In the genomic region with DNA sequence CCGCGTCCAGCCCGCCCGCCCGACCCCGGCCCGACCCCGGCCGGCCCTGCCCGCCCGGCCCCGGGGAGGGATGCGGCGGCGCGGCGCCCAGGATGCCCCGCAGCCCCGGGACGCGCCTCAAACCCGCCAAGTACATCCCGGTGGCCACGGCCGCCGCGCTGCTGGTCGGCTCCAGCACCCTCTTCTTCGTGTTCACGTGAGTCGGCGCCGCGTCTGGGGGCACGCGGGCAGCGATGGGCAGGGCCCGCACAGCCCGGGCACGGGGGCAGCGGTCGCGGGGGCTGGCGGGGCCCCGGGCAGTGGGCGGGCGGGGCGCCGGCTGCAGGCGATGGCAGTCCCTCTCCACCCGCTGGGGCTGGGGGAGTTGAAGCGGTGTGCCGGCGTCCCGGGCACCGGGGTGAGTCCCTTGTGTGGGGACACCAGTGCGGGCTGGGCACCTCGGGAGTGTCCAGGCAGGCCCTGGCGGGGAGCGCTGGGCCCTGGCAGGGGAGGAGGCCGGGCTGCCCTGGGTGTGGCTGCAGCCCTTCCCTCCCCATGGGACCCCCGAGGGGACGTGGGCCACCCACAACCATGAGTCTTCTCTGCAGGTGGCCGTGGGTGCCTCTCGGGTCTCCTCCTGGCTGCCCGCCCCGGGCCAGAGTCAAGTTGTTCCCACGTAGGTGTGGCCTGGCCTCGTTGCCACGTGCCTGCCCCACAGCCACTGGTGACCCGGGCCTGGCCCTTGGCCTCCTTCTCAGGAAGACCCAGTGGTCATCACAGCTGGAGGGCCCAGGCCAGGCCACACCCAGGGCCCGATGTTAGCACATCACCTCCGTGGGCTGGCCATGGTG, we compare ENCODE assay signal across 6 cellular contexts. TPM values are rescaled to one million over a fixed set of nuclear protein-coding genes. Genes with fewer than 3 reads are reported as not detected.
A peak's percentile ranks its signal among the peaks of the same experiment; 100 is the strongest.
DNase-seq lines count a peak whose midpoint lies in the region; ATAC-seq and TF ChIP-seq lines count a peak whose summit lies in the region.

No MANE protein-coding gene starts in this region.

- H3K4me2 ChIP-seq in SU-DHL-6 (ENCODE audit: low read depth, low read length, poor library complexity, severe bottlenecking), result peak overlapping the region; percentile 17

- TF ChIP-seq EP300 in upper lobe of left lung (IDR thresholded peaks at IDR 0.05), result no peak

- ATAC-seq in GM18909 (IDR thresholded peaks at IDR 0.05; ENCODE audit: poor library complexity, unreplicated experiment) (peak; percentile 20), left ventricle myocardium superior (no peak), upper lobe of left lung (ENCODE audit: low FRiP score in 2 of 2) (peak; percentile 23 to 42), HG02623 (IDR thresholded peaks at IDR 0.05; ENCODE audit: unreplicated experiment) (no peak), HG03196 (IDR thresholded peaks at IDR 0.05; ENCODE audit: unreplicated experiment) (no peak)

- H3K27ac ChIP-seq in SU-DHL-6 (ENCODE audit: low read depth, low read length) (no peak overlapping the region), upper lobe of left lung (peak overlapping the region; percentile 62 to 92 (median 72))

- no peaks in the 10 kb centered on the region for H3K9me2 ChIP-seq in SU-DHL-6 (replicated peaks; ENCODE audit: insufficient read depth, low read length)

- no peak overlapping the region for H2AFZ ChIP-seq in SU-DHL-6 (ENCODE audit: low read depth, low read length, severe bottlenecking)

- H3F3A ChIP-seq in SU-DHL-6 (ENCODE audit: insufficient read depth), result no peaks in the 10 kb centered on the region

- no peak overlapping the region for H3K9ac ChIP-seq in SU-DHL-6 (ENCODE audit: low read length)

- no peak for TF ChIP-seq POLR2A in upper lobe of left lung (IDR thresholded peaks at IDR 0.05)

- H3K79me2 ChIP-seq in SU-DHL-6 (ENCODE audit: insufficient read depth, low read length), result no peaks in the 10 kb centered on the region

- peaks cover 35 to 62% (median 41%) of the 10 kb centered on the region in 4 donors for H3K4me1 ChIP-seq in upper lobe of left lung

- H3K27me3 ChIP-seq in SU-DHL-6 (ENCODE audit: low read length) (no peaks in the 10 kb centered on the region), upper lobe of left lung (no peaks in the 10 kb centered on the region)

- H4K20me1 ChIP-seq in SU-DHL-6 (ENCODE audit: low read depth, low read length), result no peaks in the 10 kb centered on the region

- no peak overlapping the region for H3K4me3 ChIP-seq in SU-DHL-6 (ENCODE audit: insufficient read depth, low read length, poor library complexity, severe bottlenecking)
- peak overlapping the region; percentile 80 to 97 (median 95) for H3K4me3 ChIP-seq in upper lobe of left lung

- H3K9me3 ChIP-seq in SU-DHL-6 (ENCODE audit: insufficient read depth, low read length) (no peaks in the 10 kb centered on the region), upper lobe of left lung (no peaks in the 10 kb centered on the region)

- 0% methylated on average over 1 to 13 of the region's 73 CpGs for WGBS in upper lobe of left lung, 2 donors

- H3K36me3 ChIP-seq in SU-DHL-6 (ENCODE audit: low read length) (no peaks in the 10 kb centered on the region), upper lobe of left lung (peaks cover 0 to 7% (median 5%) of the 10 kb centered on the region in 4 donors)

- TF ChIP-seq CTCF in SU-DHL-6 (IDR thresholded peaks at IDR 0.05; ENCODE audit: insufficient read depth, low read length, poor library complexity, severe bottlenecking) (no peak), upper lobe of left lung (IDR thresholded peaks at IDR 0.05) (peak in 1 of 6 experiments; percentile 9)

- intact Hi-C loops in left ventricle myocardium superior (cut with micrococcal nuclease), result no loop called here

- DNase-seq in left ventricle myocardium superior, result peak; percentile 70
- DNase-seq in upper lobe of left lung, result peak; percentile 54 to 90

RNA-seq across cellular contexts. Expression of gene ZDHHC8, which starts 0.5 kb away (rescaled TPM):
- total RNA-seq in left ventricle myocardium superior (51.6 TPM), upper lobe of left lung (10 to 100 TPM; 19.5 to 87.1 (median 63.9) TPM)

RNA-seq across cellular contexts. Expression of gene TRMT2A, which starts 15.0 kb away (rescaled TPM):
- 28.5 TPM for total RNA-seq in left ventricle myocardium superior
- total RNA-seq in upper lobe of left lung, result 100 to 1,000 TPM in 1 of 6 donors, 10 to 100 TPM in 5; 30.3 to 146 (median 61.9) TPM

RNA-seq across cellular contexts. Expression of gene RANBP1, which starts 16.2 kb away (rescaled TPM):
- total RNA-seq in left ventricle myocardium superior (36.6 TPM), upper lobe of left lung (100 to 1,000 TPM in 2 of 6 donors, 10 to 100 TPM in 4; 55.3 to 154 (median 87.8) TPM)

RNA-seq across cellular contexts. Expression of gene CCDC188, which starts 18.8 kb away (rescaled TPM):
- 0.27 TPM for total RNA-seq in left ventricle myocardium superior
- 1 to 10 TPM in 3 of 6 donors, under 1 TPM in 3; 0.46 to 2.1 (median 1.2) TPM for total RNA-seq in upper lobe of left lung

RNA-seq across cellular contexts. Expression of gene DGCR8, which starts 52.0 kb away (rescaled TPM):
- total RNA-seq in left ventricle myocardium superior, result 17.7 TPM
- 10 to 100 TPM; 27.7 to 95.3 (median 33.1) TPM for total RNA-seq in upper lobe of left lung

Comparison
In these comparisons a context has a peak if more than half of its experiments do, and no peak if none do; other contexts are left out.
1. ATAC-seq: peak in GM18909 (single experiment) and upper lobe of left lung (2 of 2); none in left ventricle myocardium superior (single experiment), HG02623 (single experiment) and HG03196 (single experiment).